Comparison of ENCODE assay signal across 1 cellular context in the genomic region with DNA sequence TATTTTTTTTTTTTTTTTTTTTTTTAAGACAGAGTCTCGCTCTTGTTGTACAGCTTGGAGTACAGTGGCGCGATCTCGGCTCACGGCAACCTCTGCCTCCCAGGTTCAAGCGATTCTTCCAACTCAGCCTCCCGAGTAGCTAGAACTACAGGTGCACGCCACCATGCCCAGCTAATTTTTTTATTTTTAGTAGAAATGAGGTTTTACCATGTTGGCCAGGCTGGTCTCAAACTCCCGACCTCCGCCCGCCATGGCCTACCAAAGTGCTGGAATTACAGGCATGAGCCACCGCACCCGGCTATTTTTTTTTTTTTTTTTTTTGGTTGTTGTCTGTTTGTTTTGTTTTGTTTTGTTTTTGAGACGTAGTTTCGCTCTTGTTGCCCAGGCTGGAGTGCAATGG. TPM values are rescaled to one million over a fixed set of nuclear protein-coding genes. Genes with fewer than 3 reads are reported as not detected.
"Had no signal": no experiment of that assay in that cellular context is flagged by ENCODE, and none has a peak within 500 bp of the region (broad histone marks: within the 10 kb centered on the region; RNA-seq: fewer than 3 reads in every experiment).

No MANE protein-coding gene starts in this region.

RNA-seq across cellular contexts. Expression of a gene that starts 3.2 kb away (rescaled TPM):
- polyA plus RNA-seq: naive thymus-derived CD8-positive, alpha-beta T cell had no signal
